In the genomic region with DNA sequence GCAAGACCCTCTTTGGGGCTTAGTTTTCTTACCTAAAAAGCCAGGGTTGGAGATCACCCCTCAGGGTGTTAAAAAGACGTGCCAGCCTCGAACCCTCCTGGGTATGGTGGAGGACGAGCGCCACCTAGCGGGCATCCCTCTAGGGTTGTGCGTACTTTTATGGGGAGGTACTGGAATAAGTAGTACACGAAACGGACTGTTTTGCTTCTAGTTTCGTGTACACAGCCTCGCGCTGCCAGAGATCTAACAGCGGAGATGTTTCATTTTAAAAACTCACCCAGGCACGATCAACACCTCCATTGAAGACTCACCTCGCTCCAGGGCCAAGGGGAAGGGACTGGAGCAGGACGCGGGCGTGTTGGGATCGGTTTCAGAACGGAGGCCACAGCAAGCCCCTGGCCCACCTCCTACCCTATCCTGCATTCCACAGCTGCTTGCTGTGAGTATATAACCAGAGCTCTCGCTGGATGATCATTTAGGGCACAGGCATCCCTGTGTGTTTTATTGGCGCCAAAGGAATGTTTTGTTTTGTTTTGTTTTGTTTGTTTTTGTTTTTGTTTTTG, we compare ENCODE assay signal across 8 cellular contexts. TPM values are rescaled to one million over a fixed set of nuclear protein-coding genes. Genes with fewer than 3 reads are reported as not detected.
DNase-seq lines count a peak whose midpoint lies in the region; ATAC-seq and TF ChIP-seq lines count a peak whose summit lies in the region.

No MANE protein-coding gene starts in this region.

- peaks cover 11% of the 10 kb centered on the region for H3K9me3 Mint-ChIP-seq in activated T-cell treated with anti-CD3 and anti-CD28 coated beads, Interleukin-2, amount 50 U/mL, for 4 hours
- peaks cover 21% of the 10 kb centered on the region for H3K9me3 Mint-ChIP-seq in nephron

- H3K4me2 ChIP-seq in PC-9 (peak overlapping the region; percentile 80), fibroblast of lung (ENCODE audit: extremely low read depth, insufficient read depth, low read length) (peak overlapping the region; percentile 94)

- TF ChIP-seq EP300 in Ishikawa (IDR thresholded peaks at IDR 0.05; ENCODE audit: borderline replicate concordance), result no peak

- H3K27ac Mint-ChIP-seq in nephron, result peak overlapping the region in 1 of 3 experiments; percentile 38

- H4K20me1 ChIP-seq in PC-9 (ENCODE audit: insufficient read depth) (no peaks in the 10 kb centered on the region), fibroblast of lung (ENCODE audit: control insufficient read depth, extremely low read depth, insufficient read depth, low read length) (no peaks in the 10 kb centered on the region)

- POLR2A ChIA-PET in PC-9 (lab: Charles Lee; ENCODE audit: unreplicated experiment), result no interaction called here

- no peak overlapping the region for H3K9ac ChIP-seq in fibroblast of lung (ENCODE audit: insufficient read depth, low read length)

- H3K79me2 ChIP-seq in PC-9 (ENCODE audit: low read depth) (no peaks in the 10 kb centered on the region), fibroblast of lung (ENCODE audit: control insufficient read depth, insufficient read depth, low read length) (no peaks in the 10 kb centered on the region)

- H3K27me3 Mint-ChIP-seq in activated T-cell treated with anti-CD3 and anti-CD28 coated beads, Interleukin-2, amount 50 U/mL, for 4 hours (ENCODE audit: low read depth), result peaks cover 71% of the 10 kb centered on the region
- peaks cover 81% of the 10 kb centered on the region for H3K27me3 Mint-ChIP-seq in nephron (ENCODE audit: low read depth)

- peaks cover 28% of the 10 kb centered on the region for H3K4me1 Mint-ChIP-seq in activated T-cell treated with anti-CD3 and anti-CD28 coated beads, Interleukin-2, amount 50 U/mL, for 4 hours (ENCODE audit: low read depth)
- H3K4me1 Mint-ChIP-seq in nephron, result peaks cover 26% of the 10 kb centered on the region

- no peaks in the 10 kb centered on the region for H3F3A ChIP-seq in PC-9 (ENCODE audit: insufficient read depth, low read depth)

- H2AFZ ChIP-seq in PC-9 (peak overlapping the region; percentile 80; the same call in 1 of the 2 replicates), fibroblast of lung (ENCODE audit: low read length) (peak overlapping the region; percentile 82)

- peak overlapping the region; percentile 31 for H3K4me3 Mint-ChIP-seq in activated T-cell treated with anti-CD3 and anti-CD28 coated beads, Interleukin-2, amount 50 U/mL, for 4 hours
- peak overlapping the region; percentile 75 to 90 (median 81) for H3K4me3 Mint-ChIP-seq in nephron

- H3K4me3 ChIP-seq in PC-9 (peak overlapping the region; percentile 55; the same call in 1 of the 2 replicates), fibroblast of lung (replicated peaks in 1 of 4; ENCODE audit: control extremely low read depth in 1 of 4, insufficient read depth in 1 of 4, low read depth in 3 of 4, low read length in 4 of 4) (peak overlapping the region; percentile 44 to 63 (median 59))

- H3K36me3 ChIP-seq in PC-9 (ENCODE audit: low read depth) (no peaks in the 10 kb centered on the region), fibroblast of lung (ENCODE audit: control insufficient read depth, insufficient read depth, low read length) (no peaks in the 10 kb centered on the region)

- CTCF ChIA-PET in PC-9 (lab: Charles Lee), result interaction anchor here (0.5 kb wide), 1 partner anchor 17 kb away, joined by 7 read pairs; no protein-coding TSS in a partner anchor

- H3K27ac ChIP-seq in PC-9 (no peak overlapping the region), fibroblast of lung (ENCODE audit: insufficient read depth, low read length) (no peak overlapping the region)

- no peaks in the 10 kb centered on the region for H3K36me3 Mint-ChIP-seq in activated T-cell treated with anti-CD3 and anti-CD28 coated beads, Interleukin-2, amount 50 U/mL, for 4 hours (ENCODE audit: insufficient read depth)
- H3K36me3 Mint-ChIP-seq in nephron (ENCODE audit: low read depth), result no peaks in the 10 kb centered on the region

- peak; percentile 77 for ATAC-seq in GM21723 (IDR thresholded peaks at IDR 0.05; ENCODE audit: unreplicated experiment)
- ATAC-seq in activated T-cell treated with anti-CD3 and anti-CD28 coated beads, Interleukin-2, amount 50 U/mL, for 4 hours, result peak; percentile 77 to 79
- peak; percentile 80 for ATAC-seq in stimulated activated naive CD8-positive, alpha-beta T cell treated with anti-CD3 and anti-CD28 coated beads, Interleukin-15, Interleukin-2, amounts not matched to agents 100 U/mL and 50 U/mL, for 24 hours

- BruUV-seq in PC-9 (replicated peaks; lab: Mats Ljungman, UMichigan), result no TSS peak

- peaks cover 5% of the 10 kb centered on the region; the same call in 1 of the 2 replicates for H3K4me1 ChIP-seq in PC-9 (replicated peaks; ENCODE audit: insufficient read depth)
- no peaks in the 10 kb centered on the region for H3K4me1 ChIP-seq in fibroblast of lung (ENCODE audit: control insufficient read depth, extremely low read depth, insufficient read depth, low read length)

- TF ChIP-seq CTCF in PC-9 (conservative IDR thresholded peaks at IDR 0.05) (peak; percentile 89), fibroblast of lung (conservative IDR thresholded peaks at IDR 0.05 in 1 of 2, IDR thresholded peaks at IDR 0.05 in 1 of 2; ENCODE audit: low read depth in 1 of 2, low read length in 2 of 2) (peak; percentile 84 to 98), nephron (IDR thresholded peaks at IDR 0.05; ENCODE audit: unreplicated experiment in 3 of 3) (peak; percentile 88 to 96 (median 95))

- intact Hi-C loops in PC-9 (cut with micrococcal nuclease; ENCODE audit: unreplicated experiment), result loop anchor here (1.0 to 5.0 kb wide), 3 partner anchors 699 to 917 kb away; no protein-coding TSS in a partner anchor

- H3K9me2 ChIP-seq in PC-9 (ENCODE audit: insufficient read depth), result no peaks in the 10 kb centered on the region

- DNase-seq in DMS53 treated with DMSO at 0.1 percent for 48 hours (lab: John Stamatoyannopoulos, UW; ENCODE audit: unreplicated experiment), result peak; percentile 87
- peak in 1 of 2 experiments; percentile 69 for DNase-seq in PC-9
- peak; percentile 81 for DNase-seq in activated T-cell treated with anti-CD3 and anti-CD28 coated beads, Interleukin-2, amount 50 U/mL, for 4 hours
- DNase-seq in fibroblast of lung (ENCODE audit: low read depth in 2 of 2), result peak; percentile 60 to 82
- peak; percentile 91 for DNase-seq in stimulated activated naive CD8-positive, alpha-beta T cell treated with anti-CD3 and anti-CD28 coated beads, Interleukin-15, Interleukin-2, amounts not matched to agents 100 U/mL and 50 U/mL, for 24 hours

- H3K27me3 ChIP-seq in PC-9 (ENCODE audit: insufficient read depth, low read depth) (no peaks in the 10 kb centered on the region), fibroblast of lung (ENCODE audit: control insufficient read depth, insufficient read depth, low read length) (peaks cover 22% of the 10 kb centered on the region)

- H3K9me3 ChIP-seq in PC-9 (ENCODE audit: insufficient read depth, low read depth) (no peaks in the 10 kb centered on the region), fibroblast of lung (ENCODE audit: control insufficient read depth, insufficient read depth, low read depth, low read length) (no peaks in the 10 kb centered on the region)

- TF ChIP-seq RAD21 in Ishikawa (IDR thresholded peaks at IDR 0.05; ENCODE audit: low read depth), result peak; percentile 98

TF ChIP-seq in Ishikawa, 13 proteins besides CTCF, POLR2A, EP300 and RAD21:
- TF ChIP-seq, protein P1, sequence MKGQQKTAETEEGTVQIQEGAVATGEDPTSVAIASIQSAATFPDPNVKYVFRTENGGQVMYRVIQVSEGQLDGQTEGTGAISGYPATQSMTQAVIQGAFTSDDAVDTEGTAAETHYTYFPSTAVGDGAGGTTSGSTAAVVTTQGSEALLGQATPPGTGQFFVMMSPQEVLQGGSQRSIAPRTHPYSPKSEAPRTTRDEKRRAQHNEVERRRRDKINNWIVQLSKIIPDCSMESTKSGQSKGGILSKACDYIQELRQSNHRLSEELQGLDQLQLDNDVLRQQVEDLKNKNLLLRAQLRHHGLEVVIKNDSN (IDR thresholded peaks at IDR 0.05), result no peak
- peak; percentile 69; the same call in 1 of the 2 replicates for TF ChIP-seq ZBTB7A (IDR thresholded peaks at IDR 0.05; ENCODE audit: low read depth)

RNA-seq across cellular contexts. Expression of a gene that starts 4.8 kb away (rescaled TPM):
- total RNA-seq in PC-9 (2021), result not detected in 2 replicates
- total RNA-seq in activated T-cell treated with anti-CD3 and anti-CD28 coated beads, Interleukin-2, amount 50 U/mL, for 4 hours, result not detected
- 0.26 and 1.3 TPM in 2 replicates for total RNA-seq in fibroblast of lung
- polyA plus RNA-seq in fibroblast of lung, result 0.24 and 0.59 TPM in 2 replicates
- polyA plus RNA-seq in fibroblast of lung (2012), result 0.34 and 0.98 TPM in 2 replicates
- polyA minus RNA-seq in fibroblast of lung (ENCODE audit: low replicate concordance), result 0.22 TPM in 1 of 2 replicates, not detected in the other
